ENCODE assay signal across 20 cellular contexts in genomic region chr13:32976046-32976781, GRCh38. TPM values are rescaled to one million over a fixed set of nuclear protein-coding genes. Genes with fewer than 3 reads are reported as not detected.
DNase-seq lines count a peak whose midpoint lies in the region; ATAC-seq, FAIRE-seq and TF ChIP-seq lines count a peak whose summit lies in the region.
"Had no signal": no experiment of that assay in that cellular context is flagged by ENCODE, and none has a peak within 500 bp of the region (broad histone marks: within the 10 kb centered on the region; RNA-seq: fewer than 3 reads in every experiment).

No MANE protein-coding gene starts in this region.

- FAIRE-seq in HepG2 (lab: Jason Lieb, UNC): no peak
- FAIRE-seq: GM12892, GM19239 had no signal

- no peak overlapping the region for H3K4me2 ChIP-seq in HepG2 (ENCODE audit: low read depth, low read length)

- no peaks in the 10 kb centered on the region for H3K9me3 ChIP-seq in HepG2 (ENCODE audit: low read length)
- no peaks in the 10 kb centered on the region for H3K9me3 ChIP-seq in right lobe of liver
- no peaks in the 10 kb centered on the region for H3K9me3 ChIP-seq in thyroid gland
- H3K9me3 ChIP-seq: SJSA1 had no signal

- no peaks in the 10 kb centered on the region for H3K27me3 ChIP-seq in HepG2 (ENCODE audit: control insufficient read depth in 1 of 2, insufficient read depth in 2 of 2, low read length in 2 of 2)
- no peaks in the 10 kb centered on the region for H3K27me3 ChIP-seq in right lobe of liver
- H3K27me3 ChIP-seq in thyroid gland: no peaks in the 10 kb centered on the region
- H3K27me3 ChIP-seq: SJSA1 had no signal

- CTCF ChIA-PET in HepG2 (lab: Yijun Ruan, JAX; ENCODE audit: low intra/inter-chr PET ratio, low total read pairs): no interaction called here

- TF ChIP-seq RAD21 in HepG2 (CRISPR knock-in tag; IDR thresholded peaks at IDR 0.05): no peak

- H3K4me3 ChIP-seq in HepG2 (replicated peaks in 1 of 3; ENCODE audit: insufficient read depth in 1 of 3, low read depth in 2 of 3, low read length in 3 of 3): no peak overlapping the region
- H3K4me3 ChIP-seq in right lobe of liver: no peak overlapping the region
- H3K4me3 ChIP-seq in thyroid gland (replicated peaks in 1 of 3): no peak overlapping the region
- H3K4me3 ChIP-seq: SJSA1 had no signal

- TF ChIP-seq CTCF in HepG2 (CRISPR knock-in tag; IDR thresholded peaks at IDR 0.05) (no peak), right lobe of liver (IDR thresholded peaks at IDR 0.05) (no peak), thyroid gland (IDR thresholded peaks at IDR 0.05) (no peak)

- no peak for TF ChIP-seq EP300 in HepG2 (IDR thresholded peaks at IDR 0.05; ENCODE audit: low read depth in 2 of 2, low read length in 2 of 2)
- no peak for TF ChIP-seq EP300 in HepG2 (CRISPR knock-in tag; IDR thresholded peaks at IDR 0.05; ENCODE audit: borderline replicate concordance)

- ATAC-seq in HepG2 (no peak), right lobe of liver (no peak), GM21381 (IDR thresholded peaks at IDR 0.05; ENCODE audit: unreplicated experiment) (no peak)

- POLR2A ChIA-PET in HepG2 (lab: Yijun Ruan, JAX): no interaction called here

- no peak overlapping the region for H3K9ac ChIP-seq in HepG2 (ENCODE audit: insufficient read depth, low read depth, low read length)

- H3K27ac ChIP-seq in HepG2 (ENCODE audit: extremely low read length, insufficient read depth, low read length) (no peak overlapping the region), right lobe of liver (no peak overlapping the region), thyroid gland (no peak overlapping the region)
- H3K27ac ChIP-seq: SJSA1 had no signal

- 54% methylated on average over 7 of the region's 7 CpGs for WGBS in HepG2 (ENCODE audit: low lambda C conversion rate)
- WGBS in right lobe of liver (ENCODE audit: insufficient coverage, low coverage, low lambda C conversion rate, missing lambda C conversion rate): 94% methylated on average over 5 of the region's 7 CpGs
- WGBS in thyroid gland, 2 donors: 55 to 65% methylated on average over 7 of the region's 7 CpGs

- no peaks in the 10 kb centered on the region for H3K79me2 ChIP-seq in HepG2 (ENCODE audit: insufficient read depth, low read length)

- DNase-seq in NCI-H1105 treated with DMSO at 0.1 percent for 48 hours (lab: John Stamatoyannopoulos, UW): peak; percentile 6
- no peak for DNase-seq in NCI-H1105 (lab: John Stamatoyannopoulos, UW)
- DNase-seq in HepG2 (ENCODE audit: low spot score): no peak
- DNase-seq in right lobe of liver: no peak
- peak; percentile 50 for DNase-seq in NCI-H345 (lab: John Stamatoyannopoulos, UW)
- DNase-seq in thyroid gland: no peak
- no peak for DNase-seq in HuH-7.5 (ENCODE audit: low spot score)
- DNase-seq: 8988T, COR-L47, DND-41, GDM1, NCI-H2171, NCI-H510A had no signal

- H2AFZ ChIP-seq in HepG2 (ENCODE audit: low read length): no peak overlapping the region

- TF ChIP-seq POLR2A in HepG2 (IDR thresholded peaks at IDR 0.05; ENCODE audit: insufficient read depth in 1 of 2, low read depth in 2 of 2, low read length in 2 of 2): no peak
- TF ChIP-seq POLR2A in right lobe of liver (IDR thresholded peaks at IDR 0.05): no peak
- TF ChIP-seq POLR2A in thyroid gland (IDR thresholded peaks at IDR 0.05): no peak

- BruUV-seq in HepG2 (replicated peaks; lab: Mats Ljungman, UMichigan): no TSS peak

- H3K4me1 ChIP-seq in HepG2 (ENCODE audit: insufficient read depth, low read length): peaks cover 11% of the 10 kb centered on the region
- H3K4me1 ChIP-seq in right lobe of liver: no peaks in the 10 kb centered on the region
- H3K4me1 ChIP-seq in thyroid gland: no peaks in the 10 kb centered on the region
- H3K4me1 ChIP-seq: SJSA1 had no signal

- in situ Hi-C loops in HepG2 (cut with HindIII; ENCODE audit: extremely low pct_ligation_motif_present, low pct_unique_long_range_greater_than_20kb): no loop called here

- H3K36me3 ChIP-seq in HepG2 (replicated peaks in 1 of 2; ENCODE audit: control insufficient read depth in 1 of 2, insufficient read depth in 2 of 2, low read length in 2 of 2): no peaks in the 10 kb centered on the region
- no peaks in the 10 kb centered on the region for H3K36me3 ChIP-seq in right lobe of liver
- no peaks in the 10 kb centered on the region for H3K36me3 ChIP-seq in thyroid gland
- H3K36me3 ChIP-seq: SJSA1 had no signal

- intact Hi-C loops in HepG2 (cut with micrococcal nuclease; ENCODE audit: unreplicated experiment): no loop called here
- intact Hi-C loops in right lobe of liver (cut with DNase I): no loop called here
- intact Hi-C loops in thyroid gland (cut with DNase I): no loop called here

- H4K20me1 ChIP-seq in HepG2 (ENCODE audit: insufficient read depth, low read length): no peaks in the 10 kb centered on the region

TF ChIP-seq in HepG2, 621 proteins besides CTCF, POLR2A, EP300 and RAD21:
- TF ChIP-seq MNT (IDR thresholded peaks at IDR 0.05) (0 out of 2 replicates have a peak, but pooled peaks have one; percentile 31), ZSCAN20 (CRISPR knock-in tag; IDR thresholded peaks at IDR 0.05; ENCODE audit: borderline replicate concordance) (no peak), RELA (CRISPR knock-in tag; IDR thresholded peaks at IDR 0.05) (no peak)
TF ChIP-seq in HepG2: peak in this region for 1.

RNA-seq across cellular contexts. Expression of gene KL, which starts 40.0 kb away (rescaled TPM):
- not detected in 2 replicates for total RNA-seq in HepG2 (2016; rRNA removed; fragmentation: Illumina TruSeq; extraction: Trizol)
- total RNA-seq in HepG2 (2016; cell fraction: cytosol; rRNA removed; fragmentation: Illumina TruSeq; extraction: Trizol; ENCODE audit: low read depth): not detected in 2 replicates
- not detected in 2 replicates for total RNA-seq in HepG2 (2016; cell fraction: insoluble cytoplasmic fraction; rRNA removed; fragmentation: Illumina TruSeq; extraction: Trizol)
- not detected in 2 replicates for total RNA-seq in HepG2 (2016; cell fraction: membrane; rRNA removed; fragmentation: Illumina TruSeq; extraction: Trizol)
- not detected in 2 replicates for total RNA-seq in HepG2 (2016; cell fraction: nucleus; rRNA removed; fragmentation: Illumina TruSeq; extraction: Trizol)
- polyA plus RNA-seq in HepG2 (2011; rRNA removed): not detected in 2 replicates
- polyA plus RNA-seq in HepG2 (2011; cell fraction: cytosol; rRNA removed): not detected in 2 replicates
- not detected in 2 replicates for polyA plus RNA-seq in HepG2 (2011; cell fraction: nucleus; rRNA removed)
- polyA plus RNA-seq in HepG2 (2012): not detected in 2 replicates
- not detected in 2 replicates for polyA plus RNA-seq in HepG2 (2016; cell fraction: cytosol; fragmentation: Illumina TruSeq; extraction: Trizol; ENCODE audit: low read depth)
- not detected in 2 replicates for polyA plus RNA-seq in HepG2 (2016; cell fraction: insoluble cytoplasmic fraction; fragmentation: Illumina TruSeq; extraction: Trizol; ENCODE audit: low read depth)
- not detected in 2 replicates for polyA plus RNA-seq in HepG2 (2016; cell fraction: membrane; fragmentation: Illumina TruSeq; extraction: Trizol; ENCODE audit: low read depth)
- not detected in 2 replicates for polyA plus RNA-seq in HepG2 (2016; cell fraction: nucleus; fragmentation: Illumina TruSeq; extraction: Trizol; ENCODE audit: insufficient read depth, low read depth)
- 0.05 TPM in 1 of 2 replicates, not detected in the other for polyA minus RNA-seq in HepG2 (2011; rRNA and poly(A)+ RNA removed; ENCODE audit: low replicate concordance)
- not detected in 2 replicates for polyA minus RNA-seq in HepG2 (2011; cell fraction: cytosol; rRNA and poly(A)+ RNA removed)
- polyA minus RNA-seq in HepG2 (2011; cell fraction: nucleus; rRNA and poly(A)+ RNA removed): not detected in 2 replicates
- 1 to 10 TPM in 1 of 6 experiments, under 1 TPM in 5; 0.09 to 1.2 (median 0.39) TPM for total RNA-seq in right lobe of liver
- total RNA-seq in thyroid gland: 1 to 10 TPM; 1.4 to 4.5 (median 2.8) TPM
- total RNA-seq: HT1080, OCI-LY7, RPMI7951, SJSA1 had no signal

Comparison
In these comparisons a context has a peak if more than half of its experiments do, and no peak if none do; other contexts are left out.
1. DNase-seq: peak in NCI-H1105 treated with DMSO at 0.1 percent for 48 hours (single experiment) and NCI-H345 (single experiment); none in NCI-H1105 (single experiment), HepG2 (single experiment), right lobe of liver (0 of 3), thyroid gland (0 of 2) and HuH-7.5 (single experiment).